In the genomic region with DNA sequence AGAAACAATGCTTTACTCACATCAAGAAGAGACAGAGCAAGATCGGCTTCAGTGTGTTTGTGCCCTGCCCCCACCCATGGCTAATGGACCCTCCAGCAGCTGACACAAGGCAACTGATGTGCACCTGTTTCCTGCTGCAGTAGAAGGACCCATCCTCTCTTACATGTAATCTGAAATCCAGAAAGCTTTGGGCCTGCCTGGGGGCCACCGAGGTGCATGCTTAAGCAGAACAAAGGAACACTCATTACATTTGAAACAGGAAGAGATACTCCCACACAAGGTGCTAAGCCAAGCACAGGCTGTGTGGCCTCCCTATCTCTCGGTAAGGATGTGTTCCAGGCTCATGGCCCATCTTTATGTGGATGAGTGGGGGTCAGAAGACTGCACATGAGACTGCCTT, we compare ENCODE assay signal across 17 cellular contexts.
DNase-seq lines count a peak whose midpoint lies in the region; ATAC-seq, FAIRE-seq and TF ChIP-seq lines count a peak whose summit lies in the region.
"Had no signal": no experiment of that assay in that cellular context is flagged by ENCODE, and none has a peak within 500 bp of the region (broad histone marks: within the 10 kb centered on the region; RNA-seq: fewer than 3 reads in every experiment).

No MANE protein-coding gene starts in this region.

- no peak for TF ChIP-seq RAD21 in GM12878 (IDR thresholded peaks at IDR 0.05; ENCODE audit: insufficient read depth, low read depth, low read length)

- H3K36me3 ChIP-seq in GM12878 (ENCODE audit: control insufficient read depth in 2 of 2, insufficient read depth in 2 of 2, low read length in 1 of 2) = no peaks in the 10 kb centered on the region
- H3K36me3 ChIP-seq in sigmoid colon = no peaks in the 10 kb centered on the region
- H3K36me3 ChIP-seq: stomach had no signal

- H3K27ac ChIP-seq in GM12878 (ENCODE audit: control insufficient read depth, insufficient read depth) = no peak overlapping the region
- no peak overlapping the region for H3K27ac ChIP-seq in sigmoid colon
- H3K27ac ChIP-seq: stomach had no signal

- peak overlapping the region; percentile 2 for H2AFZ ChIP-seq in GM12878 (ENCODE audit: control insufficient read depth, low read depth, low read length)

- no peak for DNase-seq in GM12878 (ENCODE audit: low read depth, low spot score)
- DNase-seq in SKM-1 (lab: John Stamatoyannopoulos, UW; ENCODE audit: unreplicated experiment) = no peak
- DNase-seq in NCI-H524 (lab: John Stamatoyannopoulos, UW) = no peak
- no peak for DNase-seq in sigmoid colon
- DNase-seq: DND-41; effector CD8-positive, alpha-beta T cell; midbrain; NCI-H1105; NCI-H524 treated with DMSO at 0.1 percent for 48 hours; nucleus accumbens; SIG-M5; stomach had no signal

- H4K20me1 ChIP-seq in GM12878 (ENCODE audit: control insufficient read depth, insufficient read depth) = no peaks in the 10 kb centered on the region

- WGBS in GM12878 (ENCODE audit: insufficient coverage, insufficient replicate concordance, low lambda C conversion rate, missing lambda C conversion rate) = 2% methylated on average over 3 of the region's 3 CpGs
- WGBS in sigmoid colon, 2 donors = 76 to 79% methylated on average over 3 of the region's 3 CpGs

- H3K9me3 ChIP-seq in GM12878 (replicated peaks; ENCODE audit: control insufficient read depth, insufficient read depth, low read length) (no peaks in the 10 kb centered on the region; the same call in 2 of the 3 replicates), sigmoid colon (no peaks in the 10 kb centered on the region)
- H3K9me3 ChIP-seq: stomach had no signal

- TF ChIP-seq CTCF in GM12878 (IDR thresholded peaks at IDR 0.05 in 2 of 3, conservative IDR thresholded peaks at IDR 0.05 in 1 of 3; ENCODE audit: control insufficient read depth in 2 of 3, extremely low read depth in 1 of 3, insufficient read depth in 1 of 3, low read depth in 3 of 3, low read length in 3 of 3) = no peak
- no peak for TF ChIP-seq CTCF in sigmoid colon (IDR thresholded peaks at IDR 0.05)

- H3K27me3 ChIP-seq in GM12878 (replicated peaks in 1 of 2; ENCODE audit: control insufficient read depth in 2 of 2, insufficient read depth in 2 of 2, low read length in 1 of 2) (no peaks in the 10 kb centered on the region), sigmoid colon (no peaks in the 10 kb centered on the region)
- H3K27me3 ChIP-seq: stomach had no signal

- no TSS peak for BruUV-seq in GM12878 (replicated peaks; lab: Mats Ljungman, UMichigan)

- intact Hi-C loops in GM12878 (cut with micrococcal nuclease; ENCODE audit: unreplicated experiment) = no loop called here
- intact Hi-C loops in sigmoid colon (cut with DNase I) = no loop called here

- peak; percentile 89 for ATAC-seq in GM18517 (IDR thresholded peaks at IDR 0.05; ENCODE audit: unreplicated experiment)
- ATAC-seq in GM21786 (IDR thresholded peaks at IDR 0.05; ENCODE audit: unreplicated experiment) = peak; percentile 68
- peak; percentile 85 for ATAC-seq in HG03432 (IDR thresholded peaks at IDR 0.05; ENCODE audit: unreplicated experiment)
- peak; percentile 72 for ATAC-seq in GM12878
- no peak for ATAC-seq in HG02970 (IDR thresholded peaks at IDR 0.05; ENCODE audit: low FRiP score, unreplicated experiment)

- FAIRE-seq in GM12878 (lab: Jason Lieb, UNC) = no peak
- FAIRE-seq: GM12891 had no signal

- no peak overlapping the region for H3K4me3 ChIP-seq in GM12878
- H3K4me3 ChIP-seq in sigmoid colon = no peak overlapping the region
- H3K4me3 ChIP-seq: stomach had no signal

- TF ChIP-seq POLR2A in GM12878 (IDR thresholded peaks at IDR 0.05; ENCODE audit: low read depth, low read length) (no peak), sigmoid colon (IDR thresholded peaks at IDR 0.05) (no peak)

- RAD21 ChIA-PET in GM12878 (lab: Charles Lee; ENCODE audit: unreplicated experiment) = no interaction called here

- SMC1A ChIA-PET in GM12878 (lab: Charles Lee; ENCODE audit: uncharacterized antibody, unreplicated experiment) = interaction anchor here (1.1 kb wide), 1 partner anchor 13 kb away, joined by 4 read pairs; no protein-coding TSS in a partner anchor

- in situ Hi-C loops in GM12878 (cut with MboI) = no loop called here

- POLR2A ChIA-PET in GM12878 (lab: Charles Lee) = no interaction called here

- TF ChIP-seq EP300 in GM12878 (IDR thresholded peaks at IDR 0.05; ENCODE audit: borderline replicate concordance in 1 of 2, control insufficient read depth in 1 of 2, low read depth in 2 of 2, low read length in 2 of 2) (no peak), sigmoid colon (IDR thresholded peaks at IDR 0.05) (no peak)

- H3K4me2 ChIP-seq in GM12878 (ENCODE audit: control insufficient read depth, insufficient read depth) = no peak overlapping the region

- no peak overlapping the region for H3K9ac ChIP-seq in GM12878 (ENCODE audit: control insufficient read depth, insufficient read depth, low read length)

- no peaks in the 10 kb centered on the region for H3K79me2 ChIP-seq in GM12878 (ENCODE audit: control insufficient read depth, insufficient read depth, low read length)

- CTCF ChIA-PET in GM12878 (lab: Yijun Ruan, JAX) = no interaction called here

- peaks cover 3% of the 10 kb centered on the region; the same call in 1 of the 2 replicates for H3K4me1 ChIP-seq in GM12878 (ENCODE audit: control insufficient read depth, insufficient read depth, low read length)
- no peaks in the 10 kb centered on the region for H3K4me1 ChIP-seq in sigmoid colon
- H3K4me1 ChIP-seq: stomach had no signal

TF ChIP-seq in GM12878, 131 proteins besides CTCF, POLR2A, EP300 and RAD21 (continues in another document):
- TF ChIP-seq, protein P1, sequence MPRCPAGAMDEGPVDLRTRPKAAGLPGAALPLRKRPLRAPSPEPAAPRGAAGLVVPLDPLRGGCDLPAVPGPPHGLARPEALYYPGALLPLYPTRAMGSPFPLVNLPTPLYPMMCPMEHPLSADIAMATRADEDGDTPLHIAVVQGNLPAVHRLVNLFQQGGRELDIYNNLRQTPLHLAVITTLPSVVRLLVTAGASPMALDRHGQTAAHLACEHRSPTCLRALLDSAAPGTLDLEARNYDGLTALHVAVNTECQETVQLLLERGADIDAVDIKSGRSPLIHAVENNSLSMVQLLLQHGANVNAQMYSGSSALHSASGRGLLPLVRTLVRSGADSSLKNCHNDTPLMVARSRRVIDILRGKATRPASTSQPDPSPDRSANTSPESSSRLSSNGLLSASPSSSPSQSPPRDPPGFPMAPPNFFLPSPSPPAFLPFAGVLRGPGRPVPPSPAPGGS (IDR thresholded peaks at IDR 0.05; ENCODE audit: borderline replicate concordance, insufficient read depth, low read depth, low read length, poor library complexity, severe bottlenecking) = no peak
- TF ChIP-seq TBL1XR1 (IDR thresholded peaks at IDR 0.05; ENCODE audit: low read depth, low read length) (no peak), FOS (IDR thresholded peaks at IDR 0.05; ENCODE audit: borderline replicate concordance, extremely low read depth, insufficient read length) (no peak), MTA3 (IDR thresholded peaks at IDR 0.05; ENCODE audit: borderline replicate concordance, low read length) (0 out of 2 replicates have a peak, but pooled peaks have one; percentile 14), BACH1 (IDR thresholded peaks at IDR 0.05; ENCODE audit: borderline replicate concordance) (no peak)
- TF ChIP-seq, protein P2, sequence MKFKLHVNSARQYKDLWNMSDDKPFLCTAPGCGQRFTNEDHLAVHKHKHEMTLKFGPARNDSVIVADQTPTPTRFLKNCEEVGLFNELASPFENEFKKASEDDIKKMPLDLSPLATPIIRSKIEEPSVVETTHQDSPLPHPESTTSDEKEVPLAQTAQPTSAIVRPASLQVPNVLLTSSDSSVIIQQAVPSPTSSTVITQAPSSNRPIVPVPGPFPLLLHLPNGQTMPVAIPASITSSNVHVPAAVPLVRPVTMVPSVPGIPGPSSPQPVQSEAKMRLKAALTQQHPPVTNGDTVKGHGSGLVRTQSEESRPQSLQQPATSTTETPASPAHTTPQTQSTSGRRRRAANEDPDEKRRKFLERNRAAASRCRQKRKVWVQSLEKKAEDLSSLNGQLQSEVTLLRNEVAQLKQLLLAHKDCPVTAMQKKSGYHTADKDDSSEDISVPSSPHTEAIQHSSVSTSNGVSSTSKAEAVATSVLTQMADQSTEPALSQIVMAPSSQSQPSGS (IDR thresholded peaks at IDR 0.05; ENCODE audit: low read length) = 0 out of 2 replicates have a peak, but pooled peaks have one; percentile 15
- TF ChIP-seq, protein P3, sequence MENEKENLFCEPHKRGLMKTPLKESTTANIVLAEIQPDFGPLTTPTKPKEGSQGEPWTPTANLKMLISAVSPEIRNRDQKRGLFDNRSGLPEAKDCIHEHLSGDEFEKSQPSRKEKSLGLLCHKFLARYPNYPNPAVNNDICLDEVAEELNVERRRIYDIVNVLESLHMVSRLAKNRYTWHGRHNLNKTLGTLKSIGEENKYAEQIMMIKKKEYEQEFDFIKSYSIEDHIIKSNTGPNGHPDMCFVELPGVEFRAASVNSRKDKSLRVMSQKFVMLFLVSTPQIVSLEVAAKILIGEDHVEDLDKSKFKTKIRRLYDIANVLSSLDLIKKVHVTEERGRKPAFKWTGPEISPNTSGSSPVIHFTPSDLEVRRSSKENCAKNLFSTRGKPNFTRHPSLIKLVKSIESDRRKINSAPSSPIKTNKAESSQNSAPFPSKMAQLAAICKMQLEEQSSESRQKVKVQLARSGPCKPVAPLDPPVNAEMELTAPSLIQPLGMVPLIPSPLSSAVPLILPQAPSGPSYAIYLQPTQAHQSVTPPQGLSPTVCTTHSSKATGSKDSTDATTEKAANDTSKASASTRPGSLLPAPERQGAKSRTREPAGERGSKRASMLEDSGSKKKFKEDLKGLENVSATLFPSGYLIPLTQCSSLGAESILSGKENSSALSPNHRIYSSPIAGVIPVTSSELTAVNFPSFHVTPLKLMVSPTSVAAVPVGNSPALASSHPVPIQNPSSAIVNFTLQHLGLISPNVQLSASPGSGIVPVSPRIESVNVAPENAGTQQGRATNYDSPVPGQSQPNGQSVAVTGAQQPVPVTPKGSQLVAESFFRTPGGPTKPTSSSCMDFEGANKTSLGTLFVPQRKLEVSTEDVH (IDR thresholded peaks at IDR 0.05; ENCODE audit: low read depth, partially characterized antibody) = no peak
